Comparison of ENCODE assay signal across 15 cellular contexts in the genomic region with DNA sequence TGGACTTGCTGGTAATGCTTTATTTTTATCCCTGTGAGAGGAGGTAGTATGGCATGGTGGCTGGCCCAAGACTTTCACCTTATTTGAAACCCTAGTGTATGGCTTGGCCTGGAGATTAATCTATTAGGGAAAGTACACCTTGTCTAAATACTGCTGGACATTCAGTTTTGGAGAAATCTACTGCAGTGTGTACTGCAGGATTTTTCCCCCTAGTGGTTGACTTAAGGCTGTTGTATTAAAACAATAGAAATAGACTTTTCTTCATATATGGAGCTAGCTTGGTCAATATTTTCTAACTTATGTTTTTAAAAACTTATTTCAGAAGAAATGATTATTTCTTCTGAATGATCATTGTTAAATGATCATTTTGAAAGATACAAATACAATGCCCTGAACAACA. TPM values are rescaled to one million over a fixed set of nuclear protein-coding genes. Genes with fewer than 3 reads are reported as not detected.
A peak's percentile ranks its signal among the peaks of the same experiment; 100 is the strongest.
DNase-seq lines count a peak whose midpoint lies in the region; ATAC-seq, FAIRE-seq and TF ChIP-seq lines count a peak whose summit lies in the region.
"Had no signal": no experiment of that assay in that cellular context is flagged by ENCODE, and none has a peak within 500 bp of the region (broad histone marks: within the 10 kb centered on the region; RNA-seq: fewer than 3 reads in every experiment).

No MANE protein-coding gene starts in this region.

- peak; percentile 57 for FAIRE-seq in A204.1 (lab: Jason Lieb, UNC)
- FAIRE-seq: TTC549 had no signal

- H3K36me3 Mint-ChIP-seq in T-helper 2 cell treated with Interferon-gamma antibody and Interleukin-4, amounts not matched to agents 5 μg/mL and 100 μg/mL, for 36 hours (ENCODE audit: low read depth): no peaks in the 10 kb centered on the region
- H3K36me3 Mint-ChIP-seq: CD4-positive, alpha-beta memory T cell had no signal

- no peaks in the 10 kb centered on the region for H3K27me3 ChIP-seq in aorta (ENCODE audit: control insufficient read depth in 1 of 2, insufficient read depth in 2 of 2, low read length in 1 of 2)

- no peaks in the 10 kb centered on the region for H3K4me1 ChIP-seq in aorta (ENCODE audit: control insufficient read depth in 1 of 2, insufficient read depth in 2 of 2, low read length in 2 of 2)

- ATAC-seq in GM18867 (IDR thresholded peaks at IDR 0.05; ENCODE audit: unreplicated experiment): no peak
- ATAC-seq in aorta (ENCODE audit: low FRiP score): no peak
- ATAC-seq: stimulated activated naive CD8-positive, alpha-beta T cell treated with anti-CD3 and anti-CD28 coated beads, Interleukin-15, Interleukin-2, amounts not matched to agents 100 U/mL and 50 U/mL, for 24 hours had no signal

- no peak overlapping the region for H3K27ac ChIP-seq in RWPE1
- no peak overlapping the region for H3K27ac ChIP-seq in aorta (ENCODE audit: low read depth in 1 of 2, low read length in 2 of 2)
- H3K27ac ChIP-seq: HL-60 had no signal

- intact Hi-C loops in aorta (cut with DNase I): no loop called here

- H3K27ac Mint-ChIP-seq in T-helper 2 cell treated with Interferon-gamma antibody and Interleukin-4, amounts not matched to agents 5 μg/mL and 100 μg/mL, for 36 hours: no peak overlapping the region
- H3K27ac Mint-ChIP-seq: CD4-positive, alpha-beta memory T cell had no signal

- CTCF ChIA-PET in RWPE1 (lab: Yijun Ruan, JAX): interaction anchor here (0.6 kb wide), 2 partner anchors 1384 to 1514 kb away, joined by 3 to 4 read pairs; no protein-coding TSS in a partner anchor

- H3K4me3 Mint-ChIP-seq in T-helper 2 cell treated with Interferon-gamma antibody and Interleukin-4, amounts not matched to agents 5 μg/mL and 100 μg/mL, for 36 hours: no peak overlapping the region
- H3K4me3 Mint-ChIP-seq: CD4-positive, alpha-beta memory T cell had no signal

- TF ChIP-seq CTCF in GM12865 (IDR thresholded peaks at IDR 0.05; ENCODE audit: insufficient read depth, low read depth, low read length, missing control alignments) (peak; percentile 14), RWPE1 (conservative IDR thresholded peaks at IDR 0.05; ENCODE audit: low read depth) (0 out of 2 replicates have a peak, but pooled peaks have one; percentile 8), fibroblast of the aortic adventitia (IDR thresholded peaks at IDR 0.05; ENCODE audit: insufficient read depth, low read length) (peak; percentile 41)

- H3K4me1 Mint-ChIP-seq in T-helper 2 cell treated with Interferon-gamma antibody and Interleukin-4, amounts not matched to agents 5 μg/mL and 100 μg/mL, for 36 hours (ENCODE audit: low read depth): peaks cover 1% of the 10 kb centered on the region

- H3K9me3 ChIP-seq in aorta (ENCODE audit: control insufficient read depth, low read length): no peaks in the 10 kb centered on the region

- no peaks in the 10 kb centered on the region for H3K36me3 ChIP-seq in aorta (ENCODE audit: control insufficient read depth in 1 of 2, insufficient read depth in 2 of 2, low read length in 1 of 2)

- no peaks in the 10 kb centered on the region for H3K27me3 Mint-ChIP-seq in T-helper 2 cell treated with Interferon-gamma antibody and Interleukin-4, amounts not matched to agents 5 μg/mL and 100 μg/mL, for 36 hours (ENCODE audit: low read depth)
- H3K27me3 Mint-ChIP-seq: CD4-positive, alpha-beta memory T cell had no signal

- DNase-seq in GM12865 (ENCODE audit: low read depth) (no peak), RWPE1 (ENCODE audit: low spot score) (no peak), fibroblast of the aortic adventitia (ENCODE audit: low read depth) (no peak), D341Med (ENCODE audit: low spot score) (no peak), aorta (no peak)
- no peak for DNase-seq in T-helper 2 cell treated with Interferon-gamma antibody and Interleukin-4, amounts not matched to agents 5 μg/mL and 100 μg/mL, for 36 hours (ENCODE audit: low spot score)
- DNase-seq: activated T-cell treated with anti-CD3 and anti-CD28 coated beads, Interleukin-2, amount 50 U/mL, for 1 hour; CD4-positive, alpha-beta memory T cell; NCI-H1105; nucleus accumbens; stimulated activated naive CD8-positive, alpha-beta T cell treated with anti-CD3 and anti-CD28 coated beads, Interleukin-15, Interleukin-2, amounts not matched to agents 100 U/mL and 50 U/mL, for 24 hours had no signal

- no peak overlapping the region for H3K4me3 ChIP-seq in GM12865 (ENCODE audit: low read depth, low read length)
- no peak overlapping the region for H3K4me3 ChIP-seq in fibroblast of the aortic adventitia (ENCODE audit: low read depth, low read length)
- no peak overlapping the region for H3K4me3 ChIP-seq in aorta (ENCODE audit: low read length in 2 of 2)

- no peaks in the 10 kb centered on the region for H3K9me3 Mint-ChIP-seq in T-helper 2 cell treated with Interferon-gamma antibody and Interleukin-4, amounts not matched to agents 5 μg/mL and 100 μg/mL, for 36 hours
- H3K9me3 Mint-ChIP-seq: CD4-positive, alpha-beta memory T cell had no signal

- POLR2A ChIA-PET in RWPE1 (lab: Yijun Ruan, JAX; ENCODE audit: low non-redundant PET): no interaction called here

RNA-seq across cellular contexts. Expression of a gene that starts 13.9 kb away (rescaled TPM):
- total RNA-seq in fibroblast of the aortic adventitia (ENCODE audit: low replicate concordance): not detected in 2 replicates
- under 1 TPM; 0.24 to 0.26 TPM for total RNA-seq in aorta
- under 1 TPM in 1 of 2 donors, not detected in 1; 0.03 TPM for polyA plus RNA-seq in aorta
- total RNA-seq: CD4-positive, alpha-beta memory T cell had no signal
- polyA plus RNA-seq: CD4-positive, alpha-beta memory T cell had no signal
